In genomic region chr14:35897616-35898111, GRCh38 we compare ENCODE assay signal across 1 cellular context.
TF ChIP-seq lines count a peak whose summit lies in the region.

No MANE protein-coding gene starts in this region.

TF ChIP-seq in SK-N-SH, 30 proteins besides CTCF, POLR2A, EP300 and RAD21 (continued from another document):
- no peak for TF ChIP-seq REST (IDR thresholded peaks at IDR 0.05; ENCODE audit: low read depth, low read length)
- no peak for TF ChIP-seq EZH2phosphoT487 (IDR thresholded peaks at IDR 0.05; ENCODE audit: borderline replicate concordance, low read depth)
- no peak for TF ChIP-seq ZBTB33 (IDR thresholded peaks at IDR 0.05; ENCODE audit: borderline replicate concordance, low read depth)
- no peak for TF ChIP-seq USF1 (IDR thresholded peaks at IDR 0.05; ENCODE audit: borderline replicate concordance, low read depth)
- no peak for TF ChIP-seq TEAD4 (IDR thresholded peaks at IDR 0.05; ENCODE audit: borderline replicate concordance, insufficient read depth)
- TF ChIP-seq MEF2A (IDR thresholded peaks at IDR 0.05; ENCODE audit: borderline replicate concordance, low read depth) = no peak
- no peak for TF ChIP-seq YY1 (IDR thresholded peaks at IDR 0.05; ENCODE audit: low read depth)
- no peak for TF ChIP-seq TCF12 (IDR thresholded peaks at IDR 0.05)
- TF ChIP-seq GATA2 (CRISPR knock-in tag; IDR thresholded peaks at IDR 0.05) = no peak
- no peak for TF ChIP-seq RXRA (IDR thresholded peaks at IDR 0.05; ENCODE audit: borderline replicate concordance, low read depth)
